ENCODE assay signal across 28 cellular contexts in genomic region chr21:38520511-38520910, GRCh38. TPM values are rescaled to one million over a fixed set of nuclear protein-coding genes. Genes with fewer than 3 reads are reported as not detected.
DNase-seq lines count a peak whose midpoint lies in the region; ATAC-seq lines count a peak whose summit lies in the region.
"Had no signal": no experiment of that assay in that cellular context is flagged by ENCODE, and none has a peak within 500 bp of the region (broad histone marks: within the 10 kb centered on the region; RNA-seq: fewer than 3 reads in every experiment).

No MANE protein-coding gene starts in this region.

- H3K4me1 ChIP-seq in aorta (ENCODE audit: control insufficient read depth in 1 of 2, insufficient read depth in 2 of 2, low read length in 2 of 2): peaks cover 4 to 11% of the 10 kb centered on the region in 2 donors

- peak overlapping the region; percentile 11 for H3K4me3 Mint-ChIP-seq in T-helper 2 cell treated with Interferon-gamma antibody and Interleukin-4, amounts not matched to agents 5 μg/mL and 100 μg/mL, for 36 hours
- H3K4me3 Mint-ChIP-seq: CD14-positive monocyte, H9, HFFc6, T-helper 17 cell had no signal

- H3K27me3 ChIP-seq in aorta (ENCODE audit: control insufficient read depth in 1 of 2, insufficient read depth in 2 of 2, low read length in 1 of 2): no peaks in the 10 kb centered on the region

- peaks cover 0 to 2% of the 10 kb centered on the region in 2 donors for H3K36me3 ChIP-seq in aorta (ENCODE audit: control insufficient read depth in 1 of 2, insufficient read depth in 2 of 2, low read length in 1 of 2)

- peaks cover 27% of the 10 kb centered on the region for H3K4me1 Mint-ChIP-seq in T-helper 2 cell treated with Interferon-gamma antibody and Interleukin-4, amounts not matched to agents 5 μg/mL and 100 μg/mL, for 36 hours (ENCODE audit: low read depth)

- 92 to 93% methylated on average over 9 of the region's 9 CpGs for WGBS in aorta, 2 donors

- H3K9me3 Mint-ChIP-seq in T-helper 2 cell treated with Interferon-gamma antibody and Interleukin-4, amounts not matched to agents 5 μg/mL and 100 μg/mL, for 36 hours: no peaks in the 10 kb centered on the region
- H3K9me3 Mint-ChIP-seq: H9, HFFc6 had no signal

- no peak overlapping the region for H3K27ac Mint-ChIP-seq in T-helper 2 cell treated with Interferon-gamma antibody and Interleukin-4, amounts not matched to agents 5 μg/mL and 100 μg/mL, for 36 hours
- H3K27ac Mint-ChIP-seq: H9, HFFc6, T-helper 17 cell had no signal

- peaks cover 59% of the 10 kb centered on the region for H3K27me3 Mint-ChIP-seq in T-helper 2 cell treated with Interferon-gamma antibody and Interleukin-4, amounts not matched to agents 5 μg/mL and 100 μg/mL, for 36 hours (ENCODE audit: low read depth)

- no peaks in the 10 kb centered on the region for H3K9me3 ChIP-seq in aorta (ENCODE audit: control insufficient read depth, low read length)

- no peaks in the 10 kb centered on the region for H3K36me3 Mint-ChIP-seq in T-helper 2 cell treated with Interferon-gamma antibody and Interleukin-4, amounts not matched to agents 5 μg/mL and 100 μg/mL, for 36 hours (ENCODE audit: low read depth)
- H3K36me3 Mint-ChIP-seq: CD14-positive monocyte had no signal

- peak; percentile 1 to 30 for DNase-seq in NOMO-1 (lab: John Stamatoyannopoulos, UW; ENCODE audit: unreplicated experiment in 2 of 2)
- no peak for DNase-seq in NOMO-1 treated with dmso at 0.1 percent for 144 hours (lab: John Stamatoyannopoulos, UW; ENCODE audit: unreplicated experiment)
- peak; percentile 53 for DNase-seq in MV-4-11 (lab: John Stamatoyannopoulos, UW)
- DNase-seq in T-helper 2 cell treated with Interferon-gamma antibody and Interleukin-4, amounts not matched to agents 5 μg/mL and 100 μg/mL, for 36 hours (ENCODE audit: low spot score): peak; percentile 15
- no peak for DNase-seq in aorta
- DNase-seq in NCI-H2227 treated with DMSO at 0.1 percent for 48 hours (lab: John Stamatoyannopoulos, UW): no peak
- DNase-seq: 8988T, AML-193, GF-D8, H9, HFFc6, KBM-7, NCI-H1048, NCI-H1417 treated with DMSO at 0.1 percent for 48 hours, NCI-H187, NCI-H446 treated with DMSO at 0.1 percent for 48 hours, NCI-H526 treated with DMSO at 0.1 percent for 48 hours, Right ventricle myocardium superior, SW 1271, T-helper 17 cell had no signal

- intact Hi-C loops in aorta (cut with DNase I): no loop called here

- H3K27ac ChIP-seq in aorta (ENCODE audit: low read depth in 1 of 2, low read length in 2 of 2): peak overlapping the region; percentile 32 to 82
- H3K27ac ChIP-seq: HL-60, SK-N-MC had no signal

- ATAC-seq in aorta (ENCODE audit: low FRiP score) (no peak), GM21515 (IDR thresholded peaks at IDR 0.05; ENCODE audit: unreplicated experiment) (no peak), GM19395 (IDR thresholded peaks at IDR 0.05; ENCODE audit: unreplicated experiment) (no peak)
- ATAC-seq: HepG2, T-helper 17 cell had no signal

- H3K4me3 ChIP-seq in aorta (ENCODE audit: low read length in 2 of 2): no peak overlapping the region
- H3K4me3 ChIP-seq: SK-N-MC had no signal

RNA-seq across cellular contexts. Expression of gene ERG, which starts 22.2 kb away (rescaled TPM):
- total RNA-seq in aorta: 100 to 1,000 TPM; 113 to 133 TPM
- 10 to 100 TPM; 33.5 to 59.6 TPM for polyA plus RNA-seq in aorta
- total RNA-seq: HepG2, HFFc6, HT-29, T-helper 17 cell had no signal
- polyA plus RNA-seq: AG04450, HepG2 had no signal

Comparison
In these comparisons a context has a peak if more than half of its experiments do, and no peak if none do; other contexts are left out.
1. DNase-seq: peak in NOMO-1 (2 of 2), MV-4-11 (single experiment) and T-helper 2 cell treated with Interferon-gamma antibody and Interleukin-4, amounts not matched to agents 5 μg/mL and 100 μg/mL, for 36 hours (single experiment); none in NOMO-1 treated with dmso at 0.1 percent for 144 hours (single experiment), aorta (0 of 2) and NCI-H2227 treated with DMSO at 0.1 percent for 48 hours (single experiment).